ENCODE assay signal across 1 cellular context in genomic region chr5:139468421-139468931, GRCh38.
TF ChIP-seq lines count a peak whose summit lies in the region.

No MANE protein-coding gene starts in this region.

TF ChIP-seq in GM12878, 131 proteins besides CTCF, POLR2A, EP300 and RAD21:
- TF ChIP-seq RAD51 (IDR thresholded peaks at IDR 0.05), result no peak
- TF ChIP-seq NR2C2 (IDR thresholded peaks at IDR 0.05; ENCODE audit: borderline replicate concordance, control insufficient read depth, insufficient read length, low read depth), result no peak
- TF ChIP-seq NR2F1 (conservative IDR thresholded peaks at IDR 0.05), result no peak
- no peak for TF ChIP-seq SP1 (IDR thresholded peaks at IDR 0.05; ENCODE audit: low read depth, low read length)
- TF ChIP-seq E4F1 (IDR thresholded peaks at IDR 0.05; ENCODE audit: borderline replicate concordance, partially characterized antibody), result no peak
- TF ChIP-seq HDAC6 (IDR thresholded peaks at IDR 0.05; ENCODE audit: unreplicated experiment), result no peak
- no peak for TF ChIP-seq PAX5 (IDR thresholded peaks at IDR 0.05; ENCODE audit: borderline replicate concordance, low read depth, low read length)
- no peak for TF ChIP-seq HSF1 (IDR thresholded peaks at IDR 0.05; ENCODE audit: low read depth, low read length)
- no peak for TF ChIP-seq RBBP5 (conservative IDR thresholded peaks at IDR 0.05)
- no peak for TF ChIP-seq ZNF622 (IDR thresholded peaks at IDR 0.05)
- TF ChIP-seq NRF1 (conservative IDR thresholded peaks at IDR 0.05; ENCODE audit: low read depth, low read length), result no peak
- no peak for TF ChIP-seq BCL11A (IDR thresholded peaks at IDR 0.05; ENCODE audit: low read depth, low read length)
- no peak for TF ChIP-seq IKZF1 (conservative IDR thresholded peaks at IDR 0.05)
